In genomic region chr2:44137048-44137447, GRCh38 we compare ENCODE assay signal across 14 cellular contexts. TPM values are rescaled to one million over a fixed set of nuclear protein-coding genes. Genes with fewer than 3 reads are reported as not detected.
DNase-seq lines count a peak whose midpoint lies in the region; ATAC-seq, FAIRE-seq and TF ChIP-seq lines count a peak whose summit lies in the region.
"Had no signal": no experiment of that assay in that cellular context is flagged by ENCODE, and none has a peak within 500 bp of the region (broad histone marks: within the 10 kb centered on the region; RNA-seq: fewer than 3 reads in every experiment).

No MANE protein-coding gene starts in this region.

- FAIRE-seq in GM12891 (lab: Jason Lieb, UNC), result no peak

- TF ChIP-seq CTCF in HL-60 (IDR thresholded peaks at IDR 0.05; ENCODE audit: insufficient read depth, low read length), result no peak

- H3K27ac ChIP-seq in HL-60 (replicated peaks) (peak overlapping the region; percentile 12; the same call in 1 of the 2 replicates), SJSA1 (peak overlapping the region; percentile 41; the same call in 1 of the 2 replicates), iPS-20b (ENCODE audit: low read length) (peak overlapping the region; percentile 99), SJCRH30 (no peak overlapping the region)

- TF ChIP-seq POLR2A in GM12891 (IDR thresholded peaks at IDR 0.05; ENCODE audit: low read depth, low read length), result no peak

- DNase-seq in HL-60 (ENCODE audit: low read depth in 1 of 2, low spot score in 1 of 2), result no peak
- DNase-seq in SJSA1 (ENCODE audit: low read depth in 1 of 2, low spot score in 2 of 2), result peak in 1 of 2 experiments; percentile 12
- no peak for DNase-seq in SJCRH30
- no peak for DNase-seq in GM12891 (ENCODE audit: insufficient read length, low spot score)
- DNase-seq: BE2C; CD4-positive, alpha-beta memory T cell; NCI-H187; NCI-H226; NCI-H526 treated with DMSO at 0.1 percent for 48 hours; SIG-M5; SW 1271 had no signal

- ATAC-seq in HG02678 (IDR thresholded peaks at IDR 0.05; ENCODE audit: unreplicated experiment) (no peak), HG02759 (IDR thresholded peaks at IDR 0.05; ENCODE audit: unreplicated experiment) (no peak)

- peak overlapping the region; percentile 65; the same call in 1 of the 2 replicates for H3K9ac ChIP-seq in iPS-20b (ENCODE audit: low read depth, low read length)

- H3K27me3 ChIP-seq in HL-60 (ENCODE audit: insufficient read depth, poor library complexity, severe bottlenecking) (no peaks in the 10 kb centered on the region), SJSA1 (replicated peaks) (no peaks in the 10 kb centered on the region), iPS-20b (ENCODE audit: insufficient read depth, low read length) (no peaks in the 10 kb centered on the region), SJCRH30 (no peaks in the 10 kb centered on the region)
- H3K27me3 ChIP-seq: BE2C had no signal

- H3K4me1 ChIP-seq in SJSA1 (replicated peaks) (peaks cover 31% of the 10 kb centered on the region), iPS-20b (ENCODE audit: insufficient read depth, low read length) (peaks cover 33% of the 10 kb centered on the region), SJCRH30 (no peaks in the 10 kb centered on the region)
- H3K4me1 ChIP-seq: BE2C had no signal

- H3K36me3 ChIP-seq in SJSA1 (no peaks in the 10 kb centered on the region), iPS-20b (ENCODE audit: insufficient read depth, low read depth, low read length) (no peaks in the 10 kb centered on the region), SJCRH30 (no peaks in the 10 kb centered on the region)
- H3K36me3 ChIP-seq: BE2C had no signal

- no peak overlapping the region for H3K4me3 ChIP-seq in HL-60 (replicated peaks; ENCODE audit: insufficient read depth, low read length)
- H3K4me3 ChIP-seq in SJSA1, result no peak overlapping the region
- no peak overlapping the region for H3K4me3 ChIP-seq in iPS-20b (ENCODE audit: low read length)
- H3K4me3 ChIP-seq in SJCRH30, result no peak overlapping the region

- H3K9me3 ChIP-seq in SJSA1 (replicated peaks), result no peaks in the 10 kb centered on the region; the same call in 1 of the 2 replicates
- H3K9me3 ChIP-seq in iPS-20b (ENCODE audit: insufficient read depth, low read depth, low read length), result no peaks in the 10 kb centered on the region
- no peaks in the 10 kb centered on the region for H3K9me3 ChIP-seq in SJCRH30 (replicated peaks)
- H3K9me3 ChIP-seq: BE2C had no signal

TF ChIP-seq in GM12891, 5 proteins besides CTCF, POLR2A, EP300 and RAD21:
- TF ChIP-seq POU2F2 (IDR thresholded peaks at IDR 0.05; ENCODE audit: low read depth, low read length), result no peak
- no peak for TF ChIP-seq SPI1 (IDR thresholded peaks at IDR 0.05; ENCODE audit: low read depth, low read length)
- no peak for TF ChIP-seq POLR2AphosphoS5 (IDR thresholded peaks at IDR 0.05; ENCODE audit: low read depth, low read length)
- no peak for TF ChIP-seq PAX5 (IDR thresholded peaks at IDR 0.05; ENCODE audit: insufficient read depth, low read length, severe bottlenecking)
- TF ChIP-seq TAF1 (IDR thresholded peaks at IDR 0.05; ENCODE audit: low read depth, low read length), result no peak
TF ChIP-seq in GM12891: peak in this region for 0.

RNA-seq across cellular contexts. Expression of gene PPM1B, which starts 31.6 kb away (rescaled TPM):
- 38.8 and 41.2 TPM in 2 replicates for total RNA-seq in SJSA1 (2014; rRNA removed; shearing (Covaris generic))
- total RNA-seq in SJCRH30 (2014; rRNA removed; shearing (Covaris generic)), result 41.5 and 52.9 TPM in 2 replicates
- polyA plus RNA-seq in GM12891 (2012; ENCODE audit: low read depth, missing spikeins), result 18.6 TPM
